1 cellular context compared by ENCODE assay signal in genomic region chr19:48455171-48455907, GRCh38.
TF ChIP-seq lines count a peak whose summit lies in the region.

Gene KCNJ14 (plus strand): TSS chr19:48455574. CDS start chr19:48461725, 6,151 bp downstream.

TF ChIP-seq in HepG2, 621 proteins besides CTCF, POLR2A, EP300 and RAD21:
- TF ChIP-seq MAZ (IDR thresholded peaks at IDR 0.05; ENCODE audit: borderline replicate concordance, low read depth, low read length) (no peak), MAZ (CRISPR knock-in tag; IDR thresholded peaks at IDR 0.05; ENCODE audit: low read depth) (no peak), KLF12 (CRISPR knock-in tag; IDR thresholded peaks at IDR 0.05; ENCODE audit: borderline replicate concordance) (no peak)
